Comparison of ENCODE assay signal across 19 cellular contexts in the genomic region with DNA sequence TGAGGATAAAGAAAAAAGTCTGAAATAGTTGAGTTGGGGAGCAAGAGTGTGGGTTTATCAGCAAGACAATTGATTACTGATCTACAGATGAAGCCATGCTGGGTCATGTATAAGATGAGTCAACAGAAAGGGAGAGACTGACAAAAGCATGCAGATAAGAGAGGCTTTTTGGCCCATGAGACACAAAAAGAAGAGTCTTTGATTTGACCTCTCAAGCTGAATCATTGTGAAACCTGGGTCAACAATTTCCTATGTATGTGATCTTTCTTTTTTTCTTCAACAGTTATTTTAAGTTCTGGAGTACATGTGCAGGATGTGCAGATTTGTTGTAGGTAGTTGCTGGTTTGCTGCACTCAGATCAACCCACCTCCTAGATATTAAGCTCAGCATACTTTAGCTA. TPM values are rescaled to one million over a fixed set of nuclear protein-coding genes. Genes with fewer than 3 reads are reported as not detected.
DNase-seq lines count a peak whose midpoint lies in the region; ATAC-seq and TF ChIP-seq lines count a peak whose summit lies in the region.
"Had no signal": no experiment of that assay in that cellular context is flagged by ENCODE, and none has a peak within 500 bp of the region (broad histone marks: within the 10 kb centered on the region; RNA-seq: fewer than 3 reads in every experiment).

No MANE protein-coding gene starts in this region.

- in situ Hi-C loops in GM13976 (cut with MboI; ENCODE audit: low sequenced_read_pairs, unreplicated experiment): no loop called here

- ATAC-seq in GM19397 (IDR thresholded peaks at IDR 0.05; ENCODE audit: unreplicated experiment) (peak; percentile 59), HG02678 (IDR thresholded peaks at IDR 0.05; ENCODE audit: unreplicated experiment) (peak; percentile 77), HG03439 (IDR thresholded peaks at IDR 0.05; ENCODE audit: unreplicated experiment) (peak; percentile 76), HG02970 (IDR thresholded peaks at IDR 0.05; ENCODE audit: low FRiP score, unreplicated experiment) (no peak)
- ATAC-seq: mucosa of descending colon, T-cell had no signal

- no peak overlapping the region for H3K27ac Mint-ChIP-seq in activated CD4-positive, alpha-beta memory T cell treated with anti-CD3 and anti-CD28 coated beads, Interleukin-2, amount 10 ng/mL, durations not matched to agents 7 days and 5 days
- H3K27ac Mint-ChIP-seq: activated T-cell treated with anti-CD3 and anti-CD28 coated beads, Interleukin-2, amount 50 U/mL, for 24 hours; immature natural killer cell; T-cell; type B pancreatic cell had no signal

- no peaks in the 10 kb centered on the region for H3K4me1 Mint-ChIP-seq in activated CD4-positive, alpha-beta memory T cell treated with anti-CD3 and anti-CD28 coated beads, Interleukin-2, amount 10 ng/mL, durations not matched to agents 7 days and 5 days
- H3K4me1 Mint-ChIP-seq: immature natural killer cell, T-cell had no signal

- H3K4me3 Mint-ChIP-seq in activated CD4-positive, alpha-beta memory T cell treated with anti-CD3 and anti-CD28 coated beads, Interleukin-2, amount 10 ng/mL, durations not matched to agents 7 days and 5 days: no peak overlapping the region
- H3K4me3 Mint-ChIP-seq: activated T-cell treated with anti-CD3 and anti-CD28 coated beads, Interleukin-2, amount 50 U/mL, for 24 hours; immature natural killer cell; T-cell; type B pancreatic cell had no signal

- DNase-seq in GM13976 (ENCODE audit: low spot score) (peak; percentile 5), HuH-7.5 (ENCODE audit: low spot score) (no peak), AML-193 (lab: John Stamatoyannopoulos, UW) (no peak)
- no peak for DNase-seq in activated CD4-positive, alpha-beta memory T cell treated with anti-CD3 and anti-CD28 coated beads, Interleukin-2, amount 10 ng/mL, durations not matched to agents 7 days and 5 days
- DNase-seq: activated T-cell treated with anti-CD3 and anti-CD28 coated beads, Interleukin-2, amount 50 U/mL, for 24 hours; dermis blood vessel endothelial cell; HCEC 1CT; immature natural killer cell; IMR-90; mucosa of descending colon; NCI-H1105; NCI-H510A; stimulated activated CD8-positive, alpha-beta memory T cell treated with anti-CD3 and anti-CD28 coated beads, Interleukin-4, amount 100 ng/mL, for 48 hours; T-cell had no signal

- no peaks in the 10 kb centered on the region for H3K27me3 Mint-ChIP-seq in activated CD4-positive, alpha-beta memory T cell treated with anti-CD3 and anti-CD28 coated beads, Interleukin-2, amount 10 ng/mL, durations not matched to agents 7 days and 5 days
- H3K27me3 Mint-ChIP-seq: activated T-cell treated with anti-CD3 and anti-CD28 coated beads, Interleukin-2, amount 50 U/mL, for 24 hours; T-cell; type B pancreatic cell had no signal

- H3K9me3 Mint-ChIP-seq in activated CD4-positive, alpha-beta memory T cell treated with anti-CD3 and anti-CD28 coated beads, Interleukin-2, amount 10 ng/mL, durations not matched to agents 7 days and 5 days: no peaks in the 10 kb centered on the region
- H3K9me3 Mint-ChIP-seq: activated T-cell treated with anti-CD3 and anti-CD28 coated beads, Interleukin-2, amount 50 U/mL, for 24 hours; type B pancreatic cell had no signal

- CTCF ChIA-PET in activated CD4-positive, alpha-beta memory T cell treated with anti-CD3 and anti-CD28 coated beads, Interleukin-2, amount 10 ng/mL, durations not matched to agents 7 days and 5 days (lab: Charles Lee): no interaction called here

- no peak for TF ChIP-seq CTCF in GM13976 (IDR thresholded peaks at IDR 0.05; ENCODE audit: borderline replicate concordance, control extremely low read depth, extremely low read depth, insufficient read depth, missing control alignments)

- POLR2A ChIA-PET in activated CD4-positive, alpha-beta memory T cell treated with anti-CD3 and anti-CD28 coated beads, Interleukin-2, amount 10 ng/mL, durations not matched to agents 7 days and 5 days (lab: Charles Lee): no interaction called here

- no peaks in the 10 kb centered on the region for H3K36me3 Mint-ChIP-seq in activated CD4-positive, alpha-beta memory T cell treated with anti-CD3 and anti-CD28 coated beads, Interleukin-2, amount 10 ng/mL, durations not matched to agents 7 days and 5 days (ENCODE audit: low read depth)
- H3K36me3 Mint-ChIP-seq: immature natural killer cell, T-cell, type B pancreatic cell had no signal

RNA-seq across cellular contexts. Expression of a gene that starts 15.9 kb away (rescaled TPM):
- total RNA-seq in activated CD4-positive, alpha-beta memory T cell treated with anti-CD3 and anti-CD28 coated beads, Interleukin-2, amount 10 ng/mL, durations not matched to agents 7 days and 5 days: not detected
- total RNA-seq: T-cell had no signal
